ENCODE assay signal across 14 cellular contexts in the genomic region with DNA sequence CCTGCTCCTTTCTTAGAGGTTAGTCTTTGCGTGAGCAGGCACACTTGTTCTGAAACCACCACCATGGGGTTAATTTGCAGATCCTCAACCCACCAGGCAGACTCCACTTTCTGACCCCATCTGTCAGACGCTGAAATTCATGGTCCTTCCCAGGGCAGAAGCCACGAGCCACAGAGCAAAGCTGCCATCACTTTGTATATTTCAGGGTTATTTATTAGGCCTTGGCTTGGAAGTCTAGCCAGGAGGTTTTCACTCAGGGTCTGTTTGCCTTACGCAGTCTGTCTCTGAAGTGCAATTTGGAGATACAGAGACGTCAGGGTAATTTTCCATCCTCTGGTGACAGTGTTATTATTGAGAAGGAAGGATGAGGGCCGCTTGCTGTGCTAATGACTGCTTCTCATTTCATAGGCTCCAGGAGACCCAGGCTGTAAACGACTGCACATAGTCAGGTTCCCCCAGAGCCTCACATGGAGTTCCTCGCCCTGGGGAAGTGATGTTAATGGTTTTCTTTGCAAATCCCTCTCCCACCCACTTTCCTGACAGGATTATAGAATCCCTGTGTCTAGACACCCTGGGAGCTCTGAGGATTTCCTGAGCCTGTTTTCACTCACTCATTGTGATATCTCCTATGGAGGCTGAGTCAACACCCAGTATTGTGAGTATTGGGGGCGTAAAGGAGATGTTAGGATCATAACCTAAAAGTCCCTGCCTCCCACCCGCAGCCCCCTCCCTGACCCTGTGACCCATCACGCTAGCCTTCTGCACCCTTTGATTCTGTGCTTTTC.
A peak's percentile ranks its signal among the peaks of the same experiment; 100 is the strongest.
DNase-seq lines count a peak whose midpoint lies in the region; FAIRE-seq and TF ChIP-seq lines count a peak whose summit lies in the region.
"Had no signal": no experiment of that assay in that cellular context is flagged by ENCODE, and none has a peak within 500 bp of the region (broad histone marks: within the 10 kb centered on the region; RNA-seq: fewer than 3 reads in every experiment).

No MANE protein-coding gene starts in this region.

- H3K4ac ChIP-seq in mesenchymal stem cell (ENCODE audit: low read depth in 1 of 2, low read length in 2 of 2) = peak overlapping the region in 1 of 2 experiments; percentile 91

- dilution Hi-C loops in mammary epithelial cell (cut with HindIII; ENCODE audit: low sequenced_read_pairs) = no loop called here

- no peak overlapping the region for H3K4me3 Mint-ChIP-seq in MCF 10A (ENCODE audit: unreplicated experiment)
- H3K4me3 Mint-ChIP-seq: activated B cell treated with CpG ODN at 0.5 μM for 24 hours; CD8-positive, alpha-beta memory T cell; natural killer cell treated with Interleukin-12 subunit alpha and Interleukin-12 subunit beta and Interleukin-15 and Interleukin-18, amount 100 ng/mL, for 72 hours; stimulated activated naive CD8-positive, alpha-beta T cell treated with anti-CD3 and anti-CD28 coated beads, Interleukin-15, amount 100 ng/mL, for 72 hours had no signal

- intact Hi-C loops in mammary epithelial cell (cut with micrococcal nuclease) (loop anchor here (5.0 kb wide), 2 partner anchors 40 to 170 kb away; no protein-coding TSS in a partner anchor), MCF 10A (cut with micrococcal nuclease) (no loop called here)

- H3K4me3 ChIP-seq in mammary epithelial cell (replicated peaks in 1 of 3; ENCODE audit: insufficient read depth in 1 of 3, low read depth in 2 of 3, low read length in 3 of 3) (no peak overlapping the region), mesenchymal stem cell (ENCODE audit: insufficient read depth in 1 of 2, low read depth in 1 of 2, low read length in 2 of 2) (no peak overlapping the region)

- H3K36me3 Mint-ChIP-seq in MCF 10A (ENCODE audit: insufficient read depth, unreplicated experiment) = no peaks in the 10 kb centered on the region
- H3K36me3 Mint-ChIP-seq: CD8-positive, alpha-beta memory T cell; natural killer cell treated with Interleukin-12 subunit alpha and Interleukin-12 subunit beta and Interleukin-15 and Interleukin-18, amount 100 ng/mL, for 72 hours had no signal

- no peak overlapping the region for H4K8ac ChIP-seq in mesenchymal stem cell (ENCODE audit: low read length)

- peak overlapping the region; percentile 61 for H3K4me2 ChIP-seq in mammary epithelial cell (ENCODE audit: insufficient read depth, low read depth, low read length)
- no peak overlapping the region for H3K4me2 ChIP-seq in mesenchymal stem cell (ENCODE audit: low read length, poor library complexity, severe bottlenecking)

- H3K4me1 Mint-ChIP-seq in MCF 10A (ENCODE audit: insufficient read depth, unreplicated experiment) = peaks cover 10% of the 10 kb centered on the region
- H3K4me1 Mint-ChIP-seq: activated B cell treated with CpG ODN at 0.5 μM for 24 hours; CD8-positive, alpha-beta memory T cell; stimulated activated naive CD8-positive, alpha-beta T cell treated with anti-CD3 and anti-CD28 coated beads, Interleukin-15, amount 100 ng/mL, for 72 hours had no signal

- H3K79me1 ChIP-seq in mesenchymal stem cell (replicated peaks; ENCODE audit: low read length, poor library complexity, severe bottlenecking) = no peaks in the 10 kb centered on the region

- no peaks in the 10 kb centered on the region for H3K79me2 ChIP-seq in mammary epithelial cell (ENCODE audit: insufficient read depth, low read length)

- peak overlapping the region in 1 of 2 experiments; percentile 83 for H3K14ac ChIP-seq in mesenchymal stem cell (ENCODE audit: low read length in 2 of 2)

- H3K27me3 Mint-ChIP-seq in MCF 10A (ENCODE audit: insufficient read depth, unreplicated experiment) = no peaks in the 10 kb centered on the region

- H3K9ac ChIP-seq in mammary epithelial cell (ENCODE audit: insufficient read depth, low read length) (no peak overlapping the region), mesenchymal stem cell (ENCODE audit: low read length) (no peak overlapping the region)

- H4K20me1 ChIP-seq in mammary epithelial cell (ENCODE audit: insufficient read depth, low read length) = no peaks in the 10 kb centered on the region

- CTCF ChIA-PET in mammary epithelial cell (lab: Charles Lee; ENCODE audit: low non-redundant PET) (no interaction called here), MCF 10A (lab: Yijun Ruan, JAX) (interaction anchor here (0.6 kb wide), 1 partner anchor 717 kb away, joined by 4 read pairs; no protein-coding TSS in a partner anchor)

- H3K9me3 Mint-ChIP-seq in MCF 10A (ENCODE audit: unreplicated experiment) = no peaks in the 10 kb centered on the region
- H3K9me3 Mint-ChIP-seq: natural killer cell treated with Interleukin-12 subunit alpha and Interleukin-12 subunit beta and Interleukin-15 and Interleukin-18, amount 100 ng/mL, for 72 hours; stimulated activated naive CD8-positive, alpha-beta T cell treated with anti-CD3 and anti-CD28 coated beads, Interleukin-15, amount 100 ng/mL, for 72 hours had no signal

- H3K27ac ChIP-seq in mammary epithelial cell (ENCODE audit: insufficient read depth, low read depth, low read length) (no peak overlapping the region), mesenchymal stem cell (ENCODE audit: low read length, poor library complexity, severe bottlenecking) (no peak overlapping the region)

- H2BK120ac ChIP-seq in mesenchymal stem cell (ENCODE audit: low read depth, low read length) = no peak overlapping the region

- WGBS in mammary epithelial cell (ENCODE audit: low coverage, missing lambda C conversion rate) = 61% methylated on average over 11 of the region's 11 CpGs
- WGBS in mesenchymal stem cell = 3% methylated on average over 9 of the region's 11 CpGs

- H2AK5ac ChIP-seq in mesenchymal stem cell (ENCODE audit: low read length, severe bottlenecking) = no peak overlapping the region

- H2BK12ac ChIP-seq in mesenchymal stem cell (ENCODE audit: low read length in 2 of 2) = peak overlapping the region in 1 of 2 experiments; percentile 92

- H3K27ac Mint-ChIP-seq in MCF 10A (ENCODE audit: low read depth, unreplicated experiment) = no peak overlapping the region
- H3K27ac Mint-ChIP-seq: activated B cell treated with CpG ODN at 0.5 μM for 24 hours; CD8-positive, alpha-beta memory T cell; natural killer cell treated with Interleukin-12 subunit alpha and Interleukin-12 subunit beta and Interleukin-15 and Interleukin-18, amount 100 ng/mL, for 72 hours; stimulated activated naive CD8-positive, alpha-beta T cell treated with anti-CD3 and anti-CD28 coated beads, Interleukin-15, amount 100 ng/mL, for 72 hours had no signal

- TF ChIP-seq CTCF in mammary epithelial cell (conservative IDR thresholded peaks at IDR 0.05 in 1 of 2, IDR thresholded peaks at IDR 0.05 in 1 of 2; ENCODE audit: extremely low read depth in 1 of 2, insufficient read depth in 1 of 2, low read depth in 1 of 2, low read length in 2 of 2) (no peak), MCF 10A (IDR thresholded peaks at IDR 0.05; ENCODE audit: unreplicated experiment) (no peak), GM13976 (IDR thresholded peaks at IDR 0.05; ENCODE audit: borderline replicate concordance, control extremely low read depth, extremely low read depth, insufficient read depth, missing control alignments) (no peak)

- POLR2A ChIA-PET in MCF 10A (lab: Yijun Ruan, JAX) = interaction anchor here (0.7 kb wide), 1 partner anchor 76 kb away, joined by 3 read pairs; no protein-coding TSS in a partner anchor

- H3K4me1 ChIP-seq in mammary epithelial cell (ENCODE audit: insufficient read depth, low read length) (peaks cover 35% of the 10 kb centered on the region), mesenchymal stem cell (ENCODE audit: control insufficient read depth, insufficient read depth, low read depth, low read length) (peaks cover 10% of the 10 kb centered on the region)

- no peak overlapping the region for H4K91ac ChIP-seq in mesenchymal stem cell (ENCODE audit: low read length)

- no peak for FAIRE-seq in urothelium cell line (lab: Jason Lieb, UNC)
- FAIRE-seq: colon had no signal

- DNase-seq in mammary epithelial cell (no peak), MCF 10A (ENCODE audit: unreplicated experiment) (no peak), RPMI7951 (ENCODE audit: low read depth) (peak; percentile 99), mesenchymal stem cell (peak; percentile 93), urothelium cell line (ENCODE audit: low spot score) (no peak), hippocampal formation (lab: John Stamatoyannopoulos, UW) (no peak), GM13976 (ENCODE audit: low spot score) (no peak)
- no peak for DNase-seq in stimulated activated CD4-positive, alpha-beta T cell treated with anti-CD3 and anti-CD28 coated beads, Interleukin-15, amount 100 ng/mL, for 24 hours
- DNase-seq: activated B cell treated with CpG ODN at 0.5 μM for 24 hours; CD8-positive, alpha-beta memory T cell; NCI-H2107; stimulated activated naive CD8-positive, alpha-beta T cell treated with anti-CD3 and anti-CD28 coated beads, Interleukin-15, amount 100 ng/mL, for 72 hours had no signal

- peak overlapping the region; percentile 72 to 97 for H3K18ac ChIP-seq in mesenchymal stem cell (ENCODE audit: low read depth in 1 of 2, low read length in 2 of 2)

- in situ Hi-C loops in mammary epithelial cell (cut with MboI; ENCODE audit: low sequenced_read_pairs in 2 of 2) (no loop called here), GM13976 (cut with MboI; ENCODE audit: low sequenced_read_pairs, unreplicated experiment) (no loop called here)

- H3K27me3 ChIP-seq in mammary epithelial cell (ENCODE audit: insufficient read depth, low read length) (no peaks in the 10 kb centered on the region), mesenchymal stem cell (ENCODE audit: control insufficient read depth in 1 of 2, insufficient read depth in 1 of 2, low read length in 2 of 2) (peaks cover 0 to 19% of the 10 kb centered on the region in 2 experiments)

- H3K36me3 ChIP-seq in mammary epithelial cell (ENCODE audit: insufficient read depth, low read length) = no peaks in the 10 kb centered on the region
- no peaks in the 10 kb centered on the region for H3K36me3 ChIP-seq in mesenchymal stem cell (ENCODE audit: control insufficient read depth in 1 of 2, insufficient read depth in 2 of 2, low read depth in 1 of 2, low read length in 2 of 2)

- no peak overlapping the region for H2BK15ac ChIP-seq in mesenchymal stem cell (ENCODE audit: low read depth, poor library complexity, severe bottlenecking)

- no peak overlapping the region for H2BK5ac ChIP-seq in mesenchymal stem cell (ENCODE audit: low read depth, low read length, poor library complexity, severe bottlenecking)

- H3K23ac ChIP-seq in mesenchymal stem cell (ENCODE audit: low read length in 2 of 2) = peak overlapping the region in 1 of 2 experiments; percentile 40

- H2AFZ ChIP-seq in mammary epithelial cell (ENCODE audit: low read depth, low read length) (peak overlapping the region; percentile 64), mesenchymal stem cell (ENCODE audit: low read depth, low read length) (no peak overlapping the region)

- H3K9me3 ChIP-seq in mammary epithelial cell (replicated peaks; ENCODE audit: insufficient read depth, low read length) = no peaks in the 10 kb centered on the region
- peaks cover 4% of the 10 kb centered on the region for H3K9me3 ChIP-seq in mesenchymal stem cell (ENCODE audit: control insufficient read depth, low read length)

- BruUV-seq in mammary epithelial cell (replicated peaks; lab: Mats Ljungman, UMichigan) (no TSS peak), MCF 10A (replicated peaks; lab: Mats Ljungman, UMichigan) (no TSS peak)

Comparison
In these comparisons a context has a peak if more than half of its experiments do, and no peak if none do; other contexts are left out.
1. DNase-seq: peak in RPMI7951 (single experiment) and mesenchymal stem cell (single experiment); none in mammary epithelial cell (single experiment), MCF 10A (single experiment), urothelium cell line (single experiment), hippocampal formation (0 of 2), GM13976 (single experiment) and stimulated activated CD4-positive, alpha-beta T cell treated with anti-CD3 and anti-CD28 coated beads, Interleukin-15, amount 100 ng/mL, for 24 hours (single experiment).